ENCODE assay signal across 20 cellular contexts in the genomic region with DNA sequence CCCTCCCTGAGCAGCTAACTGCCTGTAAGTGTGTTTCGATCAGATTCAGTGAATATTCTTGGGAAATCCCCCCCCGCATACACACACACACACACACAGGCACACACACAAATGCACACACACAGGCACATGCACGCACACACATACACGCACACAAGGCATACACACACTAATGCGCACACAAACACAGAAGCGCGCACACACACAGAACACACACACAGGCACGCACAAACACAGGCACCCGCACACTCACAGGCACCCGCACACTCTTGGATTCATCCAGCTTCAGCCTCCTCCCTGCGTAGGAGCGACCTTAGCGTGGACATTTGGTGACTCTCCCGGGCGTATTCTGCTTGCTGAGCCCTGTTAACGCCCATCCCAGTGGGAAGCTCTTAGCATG.
A peak's percentile ranks its signal among the peaks of the same experiment; 100 is the strongest.
DNase-seq lines count a peak whose midpoint lies in the region; ATAC-seq, FAIRE-seq and TF ChIP-seq lines count a peak whose summit lies in the region.
"Had no signal": no experiment of that assay in that cellular context is flagged by ENCODE, and none has a peak within 500 bp of the region (broad histone marks: within the 10 kb centered on the region; RNA-seq: fewer than 3 reads in every experiment).

No MANE protein-coding gene starts in this region.

- TF ChIP-seq CTCF in GM12878 (IDR thresholded peaks at IDR 0.05 in 2 of 3, conservative IDR thresholded peaks at IDR 0.05 in 1 of 3; ENCODE audit: control insufficient read depth in 2 of 3, extremely low read depth in 1 of 3, insufficient read depth in 1 of 3, low read depth in 3 of 3, low read length in 3 of 3) (no peak), neural progenitor cell (IDR thresholded peaks at IDR 0.05) (no peak)

- H3K4me2 ChIP-seq in GM12878 (ENCODE audit: control insufficient read depth, insufficient read depth) (no peak overlapping the region), neural progenitor cell (no peak overlapping the region)
- H3K4me2 ChIP-seq: BLaER1, GM23338 had no signal

- POLR2A ChIA-PET in GM12878 (lab: Charles Lee), result interaction anchor here (0.5 kb wide), 1 partner anchor 1095 kb away, joined by 6 read pairs; no protein-coding TSS in a partner anchor
- POLR2A ChIA-PET in naive thymus-derived CD8-positive, alpha-beta T cell (lab: Charles Lee), result no interaction called here

- H3K4me3 Mint-ChIP-seq in stimulated activated naive CD8-positive, alpha-beta T cell treated with anti-CD3 and anti-CD28 coated beads, Interleukin-15, amount 100 ng/mL, for 72 hours, result no peak overlapping the region
- H3K4me3 Mint-ChIP-seq in neural progenitor cell, result no peak overlapping the region
- H3K4me3 Mint-ChIP-seq in naive thymus-derived CD8-positive, alpha-beta T cell, result no peak overlapping the region
- H3K4me3 Mint-ChIP-seq: CD14-positive monocyte; CD4-positive, alpha-beta memory T cell; GM23338 had no signal

- whole genome bisulfite sequencing in GM12878 (ENCODE audit: insufficient coverage, insufficient replicate concordance, low lambda C conversion rate, missing lambda C conversion rate), result 83% methylated on average over 16 of the region's 16 CpGs

- BruUV-seq in GM12878 (replicated peaks; lab: Mats Ljungman, UMichigan), result no TSS peak

- no peaks in the 10 kb centered on the region for H3F3A ChIP-seq in neural progenitor cell (ENCODE audit: low read depth)

- H3K27ac ChIP-seq in GM12878 (ENCODE audit: control insufficient read depth, insufficient read depth), result no peak overlapping the region
- no peak overlapping the region for H3K27ac ChIP-seq in neural progenitor cell
- H3K27ac ChIP-seq: 22Rv1, BLaER1 had no signal

- TF ChIP-seq POLR2A in GM12878 (IDR thresholded peaks at IDR 0.05; ENCODE audit: low read depth, low read length), result no peak

- H3K9me3 Mint-ChIP-seq in stimulated activated naive CD8-positive, alpha-beta T cell treated with anti-CD3 and anti-CD28 coated beads, Interleukin-15, amount 100 ng/mL, for 72 hours, result no peaks in the 10 kb centered on the region
- H3K9me3 Mint-ChIP-seq in neural progenitor cell, result no peaks in the 10 kb centered on the region
- no peaks in the 10 kb centered on the region for H3K9me3 Mint-ChIP-seq in naive thymus-derived CD8-positive, alpha-beta T cell
- H3K9me3 Mint-ChIP-seq: CD4-positive, alpha-beta memory T cell had no signal

- no peak overlapping the region for H3K4me3 ChIP-seq in GM12878
- no peak overlapping the region for H3K4me3 ChIP-seq in neural progenitor cell
- H3K4me3 ChIP-seq: BLaER1, GM23338, HAP-1, K562 had no signal

- no peaks in the 10 kb centered on the region for H3K4me1 Mint-ChIP-seq in stimulated activated naive CD8-positive, alpha-beta T cell treated with anti-CD3 and anti-CD28 coated beads, Interleukin-15, amount 100 ng/mL, for 72 hours
- peaks cover 6% of the 10 kb centered on the region for H3K4me1 Mint-ChIP-seq in neural progenitor cell
- H3K4me1 Mint-ChIP-seq in naive thymus-derived CD8-positive, alpha-beta T cell, result peaks cover 0 to 2% (median 0%) of the 10 kb centered on the region in 4 donors
- H3K4me1 Mint-ChIP-seq: CD14-positive monocyte; CD4-positive, alpha-beta memory T cell; GM23338 had no signal

- peaks cover 10% of the 10 kb centered on the region for H3K27me3 Mint-ChIP-seq in stimulated activated naive CD8-positive, alpha-beta T cell treated with anti-CD3 and anti-CD28 coated beads, Interleukin-15, amount 100 ng/mL, for 72 hours
- peaks cover 3% of the 10 kb centered on the region for H3K27me3 Mint-ChIP-seq in neural progenitor cell (ENCODE audit: insufficient read depth, low read depth)
- H3K27me3 Mint-ChIP-seq in naive thymus-derived CD8-positive, alpha-beta T cell, result peaks cover 0 to 16% (median 8%) of the 10 kb centered on the region in 5 donors

- CTCF ChIA-PET in GM12878 (lab: Yijun Ruan, JAX), result interaction anchor here (0.9 kb wide), 1 partner anchor 11 kb away, joined by 3 read pairs; no protein-coding TSS in a partner anchor

- no peaks in the 10 kb centered on the region for H3K9me3 ChIP-seq in GM12878 (replicated peaks; ENCODE audit: control insufficient read depth, insufficient read depth, low read length)
- H3K9me3 ChIP-seq in neural progenitor cell (ENCODE audit: low read depth), result no peaks in the 10 kb centered on the region
- H3K9me3 ChIP-seq: BLaER1, HAP-1 had no signal

- H3K79me2 ChIP-seq in GM12878 (ENCODE audit: control insufficient read depth, insufficient read depth, low read length), result no peaks in the 10 kb centered on the region
- no peaks in the 10 kb centered on the region for H3K79me2 ChIP-seq in neural progenitor cell (ENCODE audit: low read depth)

- DNase-seq in stimulated activated naive CD8-positive, alpha-beta T cell treated with anti-CD3 and anti-CD28 coated beads, Interleukin-15, amount 100 ng/mL, for 72 hours, result no peak
- no peak for DNase-seq in stimulated activated naive CD8-positive, alpha-beta T cell treated with anti-CD3 and anti-CD28 coated beads, Interleukin-15, Interleukin-2, amounts not matched to agents 100 U/mL and 50 U/mL, for 24 hours
- DNase-seq in GM12878 (ENCODE audit: low read depth, low spot score), result no peak
- no peak for DNase-seq in neural progenitor cell (ENCODE audit: low spot score)
- DNase-seq in urothelium cell line (ENCODE audit: low spot score), result no peak
- no peak for DNase-seq in naive thymus-derived CD8-positive, alpha-beta T cell
- no peak for DNase-seq in stimulated activated CD4-positive, alpha-beta T cell treated with anti-CD3 and anti-CD28 coated beads, Interleukin-2, amount 100 ng/mL, for 48 hours
- DNase-seq: DMS153, DMS79 treated with DMSO at 0.1 percent for 48 hours, GF-D8, IMR-90 had no signal

- peak; percentile 40 for ATAC-seq in stimulated activated naive CD8-positive, alpha-beta T cell treated with anti-CD3 and anti-CD28 coated beads, Interleukin-15, amount 100 ng/mL, for 72 hours
- no peak for ATAC-seq in stimulated activated naive CD8-positive, alpha-beta T cell treated with anti-CD3 and anti-CD28 coated beads, Interleukin-15, Interleukin-2, amounts not matched to agents 100 U/mL and 50 U/mL, for 24 hours
- no peak for ATAC-seq in GM12878
- ATAC-seq in naive thymus-derived CD8-positive, alpha-beta T cell, result no peak
- no peak for ATAC-seq in GM21786 (IDR thresholded peaks at IDR 0.05; ENCODE audit: unreplicated experiment)
- ATAC-seq: GM23338, K562 had no signal

- H3K27me3 ChIP-seq in GM12878 (replicated peaks in 1 of 2; ENCODE audit: control insufficient read depth in 2 of 2, insufficient read depth in 2 of 2, low read length in 1 of 2), result no peaks in the 10 kb centered on the region
- no peaks in the 10 kb centered on the region for H3K27me3 ChIP-seq in neural progenitor cell
- H3K27me3 ChIP-seq: BLaER1 had no signal

- H3K4me1 ChIP-seq in GM12878 (ENCODE audit: control insufficient read depth, insufficient read depth, low read length), result no peaks in the 10 kb centered on the region
- H3K4me1 ChIP-seq in neural progenitor cell, result no peaks in the 10 kb centered on the region
- H3K4me1 ChIP-seq: BLaER1, HAP-1 had no signal

- H3K36me3 ChIP-seq in GM12878 (ENCODE audit: control insufficient read depth in 2 of 2, insufficient read depth in 2 of 2, low read length in 1 of 2) (no peaks in the 10 kb centered on the region), neural progenitor cell (no peaks in the 10 kb centered on the region)
- H3K36me3 ChIP-seq: BLaER1, HAP-1 had no signal

- TF ChIP-seq EP300 in GM12878 (IDR thresholded peaks at IDR 0.05; ENCODE audit: borderline replicate concordance in 1 of 2, control insufficient read depth in 1 of 2, low read depth in 2 of 2, low read length in 2 of 2), result no peak

- RAD21 ChIA-PET in GM12878 (lab: Charles Lee; ENCODE audit: unreplicated experiment), result no interaction called here

- in situ Hi-C loops in GM12878 (cut with MboI), result loop anchor here (25.0 kb wide), 1 partner anchor 1331 kb away; no protein-coding TSS in a partner anchor

- TF ChIP-seq RAD21 in GM12878 (IDR thresholded peaks at IDR 0.05; ENCODE audit: insufficient read depth, low read depth, low read length), result no peak

- H4K20me1 ChIP-seq in GM12878 (ENCODE audit: control insufficient read depth, insufficient read depth), result no peaks in the 10 kb centered on the region
- H4K20me1 ChIP-seq in neural progenitor cell (ENCODE audit: low read depth), result no peaks in the 10 kb centered on the region
- H4K20me1 ChIP-seq: BLaER1 had no signal

- SMC1A ChIA-PET in GM12878 (lab: Charles Lee; ENCODE audit: uncharacterized antibody, unreplicated experiment), result no interaction called here

- FAIRE-seq in GM12878 (lab: Jason Lieb, UNC) (no peak), urothelium cell line (lab: Jason Lieb, UNC) (peak; percentile 58)
- FAIRE-seq: HTR-8/SVneo, K562 had no signal

- intact Hi-C loops in GM12878 (cut with micrococcal nuclease; ENCODE audit: unreplicated experiment), result no loop called here

- H2AFZ ChIP-seq in GM12878 (ENCODE audit: control insufficient read depth, low read depth, low read length) (no peak overlapping the region), neural progenitor cell (replicated peaks) (no peak overlapping the region)
- H2AFZ ChIP-seq: GM23338 had no signal

- H3K27ac Mint-ChIP-seq in stimulated activated naive CD8-positive, alpha-beta T cell treated with anti-CD3 and anti-CD28 coated beads, Interleukin-15, amount 100 ng/mL, for 72 hours, result no peak overlapping the region
- peak overlapping the region; percentile 81 for H3K27ac Mint-ChIP-seq in neural progenitor cell
- no peak overlapping the region for H3K27ac Mint-ChIP-seq in naive thymus-derived CD8-positive, alpha-beta T cell
- H3K27ac Mint-ChIP-seq: CD14-positive monocyte; CD4-positive, alpha-beta memory T cell; GM23338 had no signal

- no peaks in the 10 kb centered on the region for H3K36me3 Mint-ChIP-seq in neural progenitor cell
- H3K36me3 Mint-ChIP-seq in naive thymus-derived CD8-positive, alpha-beta T cell, result no peaks in the 10 kb centered on the region
- H3K36me3 Mint-ChIP-seq: CD14-positive monocyte; CD4-positive, alpha-beta memory T cell had no signal

- H3K9ac ChIP-seq in GM12878 (ENCODE audit: control insufficient read depth, insufficient read depth, low read length) (no peak overlapping the region), neural progenitor cell (no peak overlapping the region)
- H3K9ac ChIP-seq: BLaER1 had no signal

TF ChIP-seq in GM12878, 131 proteins besides CTCF, POLR2A, EP300 and RAD21:
- TF ChIP-seq, protein P1, sequence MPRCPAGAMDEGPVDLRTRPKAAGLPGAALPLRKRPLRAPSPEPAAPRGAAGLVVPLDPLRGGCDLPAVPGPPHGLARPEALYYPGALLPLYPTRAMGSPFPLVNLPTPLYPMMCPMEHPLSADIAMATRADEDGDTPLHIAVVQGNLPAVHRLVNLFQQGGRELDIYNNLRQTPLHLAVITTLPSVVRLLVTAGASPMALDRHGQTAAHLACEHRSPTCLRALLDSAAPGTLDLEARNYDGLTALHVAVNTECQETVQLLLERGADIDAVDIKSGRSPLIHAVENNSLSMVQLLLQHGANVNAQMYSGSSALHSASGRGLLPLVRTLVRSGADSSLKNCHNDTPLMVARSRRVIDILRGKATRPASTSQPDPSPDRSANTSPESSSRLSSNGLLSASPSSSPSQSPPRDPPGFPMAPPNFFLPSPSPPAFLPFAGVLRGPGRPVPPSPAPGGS (IDR thresholded peaks at IDR 0.05; ENCODE audit: borderline replicate concordance, insufficient read depth, low read depth, low read length, poor library complexity, severe bottlenecking), result peak; percentile 35
- TF ChIP-seq SPI1 (IDR thresholded peaks at IDR 0.05; ENCODE audit: borderline replicate concordance, insufficient read depth, low read depth, low read length), result no peak
TF ChIP-seq in GM12878: peak in this region for 1.
